In genomic region chr9:27337833-27338526, GRCh38 we compare ENCODE assay signal across 14 cellular contexts. TPM values are rescaled to one million over a fixed set of nuclear protein-coding genes. Genes with fewer than 3 reads are reported as not detected.
A peak's percentile ranks its signal among the peaks of the same experiment; 100 is the strongest.
DNase-seq lines count a peak whose midpoint lies in the region; ATAC-seq and TF ChIP-seq lines count a peak whose summit lies in the region.
"Had no signal": no experiment of that assay in that cellular context is flagged by ENCODE, and none has a peak within 500 bp of the region (broad histone marks: within the 10 kb centered on the region; RNA-seq: fewer than 3 reads in every experiment).

No MANE protein-coding gene starts in this region.

- H3K4me3 ChIP-seq in coronary artery (no peak overlapping the region), thoracic aorta (no peak overlapping the region)

- H3K27ac Mint-ChIP-seq in nephron (peak overlapping the region; percentile 73 to 97 (median 90)), WTC11 (no peak overlapping the region)
- H3K27ac Mint-ChIP-seq: activated CD4-positive, alpha-beta memory T cell treated with anti-CD3 and anti-CD28 coated beads, Interleukin-2, amount 10 ng/mL, durations not matched to agents 7 days and 5 days; activated naive CD4-positive, alpha-beta T cell treated with anti-CD3 and anti-CD28 coated beads for 36 hours; natural killer cell; T-helper 2 cell treated with Interferon-gamma antibody and Interleukin-4, amounts not matched to agents 5 μg/mL and 100 μg/mL, for 36 hours had no signal

- H3K36me3 Mint-ChIP-seq in nephron (ENCODE audit: low read depth) (peaks cover 3% of the 10 kb centered on the region), WTC11 (peaks cover 8% of the 10 kb centered on the region)
- H3K36me3 Mint-ChIP-seq: natural killer cell had no signal

- peak; percentile 57 for DNase-seq in MV-4-11 (lab: John Stamatoyannopoulos, UW)
- DNase-seq in coronary artery (ENCODE audit: low spot score), result no peak
- no peak for DNase-seq in thoracic aorta (ENCODE audit: low spot score)
- DNase-seq in NCI-H748 (lab: John Stamatoyannopoulos, UW; ENCODE audit: unreplicated experiment), result no peak
- DNase-seq in central memory CD4-positive, alpha-beta T cell, result no peak
- DNase-seq in WTC11 (ENCODE audit: low spot score), result no peak
- DNase-seq: activated CD4-positive, alpha-beta memory T cell treated with anti-CD3 and anti-CD28 coated beads, Interleukin-2, amount 10 ng/mL, durations not matched to agents 7 days and 5 days; activated naive CD4-positive, alpha-beta T cell treated with anti-CD3 and anti-CD28 coated beads for 36 hours; cerebellar nuclear complex; GOT3; natural killer cell; NCI-H446 treated with DMSO at 0.1 percent for 48 hours had no signal

- H3K9me3 Mint-ChIP-seq in nephron (no peaks in the 10 kb centered on the region), WTC11 (peaks cover 8% of the 10 kb centered on the region)
- H3K9me3 Mint-ChIP-seq: activated CD4-positive, alpha-beta memory T cell treated with anti-CD3 and anti-CD28 coated beads, Interleukin-2, amount 10 ng/mL, durations not matched to agents 7 days and 5 days; activated naive CD4-positive, alpha-beta T cell treated with anti-CD3 and anti-CD28 coated beads for 36 hours; natural killer cell; T-helper 2 cell treated with Interferon-gamma antibody and Interleukin-4, amounts not matched to agents 5 μg/mL and 100 μg/mL, for 36 hours had no signal

- CTCF ChIA-PET in WTC11 (lab: Charles Lee), result interaction anchor here (0.7 kb wide), 1 partner anchor 151 kb away, joined by 3 read pairs; no protein-coding TSS in a partner anchor

- H3K9me3 ChIP-seq in thoracic aorta, result no peaks in the 10 kb centered on the region

- H3K27ac ChIP-seq in coronary artery (peak overlapping the region; percentile 46 to 83), thoracic aorta (peak overlapping the region; percentile 74 to 77)

- H3K4me3 Mint-ChIP-seq in nephron (peak overlapping the region in 1 of 3 experiments; percentile 40), WTC11 (no peak overlapping the region)
- H3K4me3 Mint-ChIP-seq: activated CD4-positive, alpha-beta memory T cell treated with anti-CD3 and anti-CD28 coated beads, Interleukin-2, amount 10 ng/mL, durations not matched to agents 7 days and 5 days; activated naive CD4-positive, alpha-beta T cell treated with anti-CD3 and anti-CD28 coated beads for 36 hours; natural killer cell; T-helper 2 cell treated with Interferon-gamma antibody and Interleukin-4, amounts not matched to agents 5 μg/mL and 100 μg/mL, for 36 hours had no signal

- H3K27me3 ChIP-seq in thoracic aorta (replicated peaks; ENCODE audit: insufficient read depth), result no peaks in the 10 kb centered on the region

- H3K4me1 ChIP-seq in thoracic aorta (ENCODE audit: control insufficient read depth in 1 of 2, low read depth in 2 of 2), result peaks cover 52 to 71% of the 10 kb centered on the region in 2 donors

- H3K36me3 ChIP-seq in thoracic aorta, result no peaks in the 10 kb centered on the region

- POLR2A ChIA-PET in WTC11 (lab: Charles Lee), result no interaction called here

- TF ChIP-seq CTCF in coronary artery (IDR thresholded peaks at IDR 0.05), result no peak
- TF ChIP-seq CTCF in nephron (IDR thresholded peaks at IDR 0.05; ENCODE audit: unreplicated experiment in 3 of 3), result no peak
- no peak for TF ChIP-seq CTCF in thoracic aorta (IDR thresholded peaks at IDR 0.05)
- no peak for TF ChIP-seq CTCF in WTC11 (IDR thresholded peaks at IDR 0.05)

- H3K4me1 Mint-ChIP-seq in nephron (peaks cover 62% of the 10 kb centered on the region), WTC11 (peaks cover 66% of the 10 kb centered on the region)
- H3K4me1 Mint-ChIP-seq: activated CD4-positive, alpha-beta memory T cell treated with anti-CD3 and anti-CD28 coated beads, Interleukin-2, amount 10 ng/mL, durations not matched to agents 7 days and 5 days; natural killer cell had no signal

- no peak for ATAC-seq in thoracic aorta (ENCODE audit: insufficient number of reproducible peaks, low FRiP score, low read depth)
- no peak for ATAC-seq in WTC11
- ATAC-seq: natural killer cell had no signal

- H3K27me3 Mint-ChIP-seq in nephron (ENCODE audit: low read depth), result no peaks in the 10 kb centered on the region
- peaks cover 2% of the 10 kb centered on the region for H3K27me3 Mint-ChIP-seq in WTC11 (ENCODE audit: low read depth)

TF ChIP-seq in WTC11, 78 proteins besides CTCF, POLR2A, EP300 and RAD21:
- no peak for TF ChIP-seq ZNF219 (CRISPR knock-in tag; IDR thresholded peaks at IDR 0.05; ENCODE audit: borderline replicate concordance)
- no peak for TF ChIP-seq ESRRA (CRISPR knock-in tag; IDR thresholded peaks at IDR 0.05; ENCODE audit: borderline replicate concordance)
- no peak for TF ChIP-seq ZNF532 (CRISPR knock-in tag; IDR thresholded peaks at IDR 0.05; ENCODE audit: borderline replicate concordance)
- no peak for TF ChIP-seq PRRX2 (CRISPR knock-in tag; IDR thresholded peaks at IDR 0.05)
- TF ChIP-seq NFATC4 (CRISPR knock-in tag; IDR thresholded peaks at IDR 0.05), result no peak

RNA-seq across cellular contexts. Expression of gene EQTN, which starts 41.0 kb away (rescaled TPM):
- total RNA-seq in thoracic aorta (not detected), WTC11 (2021) (0.66 to 1.4 TPM (median 0.81 TPM) in 3 replicates)
- total RNA-seq: activated CD4-positive, alpha-beta memory T cell treated with anti-CD3 and anti-CD28 coated beads, Interleukin-2, amount 10 ng/mL, durations not matched to agents 7 days and 5 days; activated naive CD4-positive, alpha-beta T cell treated with anti-CD3 and anti-CD28 coated beads for 36 hours; natural killer cell had no signal
